ENCODE assay signal across 11 cellular contexts in the genomic region with DNA sequence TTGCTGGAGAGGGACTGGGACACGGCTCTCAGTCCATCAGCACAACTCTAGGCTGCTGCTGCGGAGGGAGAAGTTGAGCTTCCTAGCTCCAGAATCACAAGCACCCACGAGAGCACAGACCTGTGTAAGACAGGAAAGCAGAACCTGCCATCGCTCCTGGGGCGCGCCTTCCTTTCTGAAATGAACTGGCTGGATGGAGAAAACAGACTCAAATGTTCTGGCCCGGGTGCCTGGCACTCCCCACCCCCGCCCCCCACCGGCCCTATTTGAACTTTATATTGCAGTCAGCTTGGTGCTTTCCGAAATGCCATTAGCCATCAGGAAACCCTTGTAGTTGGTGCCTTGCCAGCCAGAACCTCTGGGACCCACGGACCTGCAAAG. TPM values are rescaled to one million over a fixed set of nuclear protein-coding genes. Genes with fewer than 3 reads are reported as not detected.
DNase-seq lines count a peak whose midpoint lies in the region; ATAC-seq and TF ChIP-seq lines count a peak whose summit lies in the region.
"Had no signal": no experiment of that assay in that cellular context is flagged by ENCODE, and none has a peak within 500 bp of the region (broad histone marks: within the 10 kb centered on the region; RNA-seq: fewer than 3 reads in every experiment).

No MANE protein-coding gene starts in this region.

- peak overlapping the region; percentile 65 for H2AFZ ChIP-seq in GM23248

- peaks cover 30% of the 10 kb centered on the region for H3K4me1 Mint-ChIP-seq in T-helper 17 cell
- H3K4me1 Mint-ChIP-seq in glutamatergic neuron (ENCODE audit: low read depth, unreplicated experiment) = peaks cover 35% of the 10 kb centered on the region
- peaks cover 10% of the 10 kb centered on the region for H3K4me1 Mint-ChIP-seq in endodermal cell

- no peaks in the 10 kb centered on the region for H3K27me3 ChIP-seq in GM23248 (replicated peaks; ENCODE audit: insufficient read depth)
- H3K27me3 ChIP-seq in skeletal muscle satellite cell (ENCODE audit: control insufficient read depth, insufficient read depth, low read length) = no peaks in the 10 kb centered on the region
- no peaks in the 10 kb centered on the region for H3K27me3 ChIP-seq in endodermal cell (ENCODE audit: control insufficient read depth, insufficient read depth, low read length, poor library complexity, severe bottlenecking)
- H3K27me3 ChIP-seq in ascending aorta = no peaks in the 10 kb centered on the region
- H3K27me3 ChIP-seq: foreskin keratinocyte had no signal

- TF ChIP-seq CTCF in glutamatergic neuron (IDR thresholded peaks at IDR 0.05; ENCODE audit: partially characterized antibody, unreplicated experiment) (no peak), endodermal cell (conservative IDR thresholded peaks at IDR 0.05) (no peak), ascending aorta (IDR thresholded peaks at IDR 0.05) (no peak)

- DNase-seq in GM23248 (no peak), T-helper 17 cell (no peak), glutamatergic neuron (no peak), endodermal cell (no peak), ascending aorta (ENCODE audit: low spot score in 2 of 2) (no peak), ACHN (no peak)

- H3K4me3 ChIP-seq in GM23248 = 0 out of 2 replicates have a peak overlapping the region, but pooled peaks have one; percentile 55
- H3K4me3 ChIP-seq in skeletal muscle satellite cell (ENCODE audit: low read length) = no peak overlapping the region
- H3K4me3 ChIP-seq in endodermal cell (ENCODE audit: low read length) = no peak overlapping the region
- H3K4me3 ChIP-seq in ascending aorta = no peak overlapping the region

- in situ Hi-C loops in GM23248 (cut with MboI) (no loop called here), ACHN (cut with HindIII; ENCODE audit: low pct_ligation_motif_present, low pct_unique_long_range_greater_than_20kb, low sequenced_read_pairs) (no loop called here)

- no peaks in the 10 kb centered on the region for H3K36me3 ChIP-seq in GM23248 (ENCODE audit: low read depth)
- H3K36me3 ChIP-seq in skeletal muscle satellite cell (ENCODE audit: insufficient read depth, low read length) = peaks cover 3% of the 10 kb centered on the region
- H3K36me3 ChIP-seq in endodermal cell (ENCODE audit: control insufficient read depth, insufficient read depth, low read length) = peaks cover 13% of the 10 kb centered on the region
- H3K36me3 ChIP-seq in ascending aorta = peaks cover 7 to 31% of the 10 kb centered on the region in 2 donors

- 24 to 33% methylated on average over 8 to 11 of the region's 11 CpGs for WGBS in GM23248 (ENCODE audit: low coverage in 1 of 2, low lambda C conversion rate in 2 of 2, missing lambda C conversion rate in 2 of 2), 2 experiments
- 66 to 94% methylated on average over 6 to 11 of the region's 11 CpGs for WGBS in endodermal cell (ENCODE audit: insufficient coverage in 1 of 2, insufficient read length in 1 of 2), 2 experiments

- H3K4me1 ChIP-seq in GM23248 (ENCODE audit: insufficient read depth) = no peaks in the 10 kb centered on the region
- peaks cover 4% of the 10 kb centered on the region for H3K4me1 ChIP-seq in skeletal muscle satellite cell (ENCODE audit: control insufficient read depth, insufficient read depth, low read length)
- no peaks in the 10 kb centered on the region for H3K4me1 ChIP-seq in endodermal cell (ENCODE audit: control insufficient read depth, insufficient read depth, low read length)
- peaks cover 0 to 4% of the 10 kb centered on the region in 2 donors for H3K4me1 ChIP-seq in ascending aorta
- H3K4me1 ChIP-seq: foreskin keratinocyte had no signal

- H3K9me3 Mint-ChIP-seq in glutamatergic neuron (ENCODE audit: unreplicated experiment) (peaks cover 15% of the 10 kb centered on the region), endodermal cell (no peaks in the 10 kb centered on the region)
- H3K9me3 Mint-ChIP-seq: activated naive CD4-positive, alpha-beta T cell treated with anti-CD3 and anti-CD28 coated beads for 36 hours; stimulated activated naive CD8-positive, alpha-beta T cell treated with anti-CD3 and anti-CD28 coated beads, Interleukin-15, Interleukin-2, amounts not matched to agents 100 ng/mL and 50 ng/mL, for 24 hours had no signal

- H3F3A ChIP-seq in GM23248 (ENCODE audit: insufficient read depth) = no peaks in the 10 kb centered on the region

- H3K27me3 Mint-ChIP-seq in T-helper 17 cell (no peaks in the 10 kb centered on the region), glutamatergic neuron (ENCODE audit: unreplicated experiment) (peaks cover 19% of the 10 kb centered on the region), endodermal cell (ENCODE audit: insufficient read depth) (no peaks in the 10 kb centered on the region)
- H3K27me3 Mint-ChIP-seq: stimulated activated naive CD8-positive, alpha-beta T cell treated with anti-CD3 and anti-CD28 coated beads, Interleukin-15, Interleukin-2, amounts not matched to agents 100 ng/mL and 50 ng/mL, for 24 hours had no signal

- peak overlapping the region; percentile 33 for H3K4me3 Mint-ChIP-seq in T-helper 17 cell
- no peak overlapping the region for H3K4me3 Mint-ChIP-seq in glutamatergic neuron (ENCODE audit: unreplicated experiment)
- no peak overlapping the region for H3K4me3 Mint-ChIP-seq in endodermal cell
- H3K4me3 Mint-ChIP-seq: activated naive CD4-positive, alpha-beta T cell treated with anti-CD3 and anti-CD28 coated beads for 36 hours; stimulated activated naive CD8-positive, alpha-beta T cell treated with anti-CD3 and anti-CD28 coated beads, Interleukin-15, Interleukin-2, amounts not matched to agents 100 ng/mL and 50 ng/mL, for 24 hours had no signal

- no peak overlapping the region for H3K27ac ChIP-seq in GM23248
- no peak overlapping the region for H3K27ac ChIP-seq in endodermal cell (ENCODE audit: low read depth, low read length)
- no peak overlapping the region for H3K27ac ChIP-seq in ascending aorta
- H3K27ac ChIP-seq: foreskin keratinocyte, KMS-11 had no signal

- H3K9me3 ChIP-seq in GM23248 (ENCODE audit: low read depth) (no peaks in the 10 kb centered on the region), T-helper 17 cell (ENCODE audit: control insufficient read depth, low read length, poor library complexity, severe bottlenecking) (no peaks in the 10 kb centered on the region), skeletal muscle satellite cell (replicated peaks; ENCODE audit: low read length) (no peaks in the 10 kb centered on the region), endodermal cell (ENCODE audit: control insufficient read depth, low read length) (no peaks in the 10 kb centered on the region), ascending aorta (no peaks in the 10 kb centered on the region)

- H3K36me3 Mint-ChIP-seq in T-helper 17 cell (ENCODE audit: low read depth) (no peaks in the 10 kb centered on the region), glutamatergic neuron (ENCODE audit: unreplicated experiment) (no peaks in the 10 kb centered on the region), endodermal cell (ENCODE audit: low read depth) (peaks cover 13% of the 10 kb centered on the region)

- H3K4me2 ChIP-seq in GM23248 (ENCODE audit: unreplicated experiment) (peak overlapping the region; percentile 86), skeletal muscle satellite cell (ENCODE audit: low read length) (peak overlapping the region; percentile 67)
- H3K4me2 ChIP-seq: KMS-11 had no signal

- ATAC-seq in T-helper 17 cell = no peak

- H3K79me2 ChIP-seq in GM23248 (ENCODE audit: insufficient read depth) = no peaks in the 10 kb centered on the region

- intact Hi-C loops in ascending aorta (cut with DNase I) = loop anchor here (1.0 kb wide), 2 partner anchors 178 to 284 kb away; no protein-coding TSS in a partner anchor

- H3K9me2 ChIP-seq in GM23248 (ENCODE audit: insufficient read depth) = no peaks in the 10 kb centered on the region

- H3K9ac ChIP-seq in GM23248 = no peak overlapping the region
- no peak overlapping the region for H3K9ac ChIP-seq in skeletal muscle satellite cell (ENCODE audit: low read depth, low read length)
- no peak overlapping the region for H3K9ac ChIP-seq in endodermal cell (ENCODE audit: extremely low read depth, low read length, poor library complexity, severe bottlenecking)
- H3K9ac ChIP-seq: KMS-11 had no signal

- no peaks in the 10 kb centered on the region for H4K20me1 ChIP-seq in GM23248 (ENCODE audit: insufficient read depth)

- H3K27ac Mint-ChIP-seq in T-helper 17 cell (no peak overlapping the region), glutamatergic neuron (ENCODE audit: unreplicated experiment) (peak overlapping the region; percentile 77), endodermal cell (no peak overlapping the region)
- H3K27ac Mint-ChIP-seq: activated naive CD4-positive, alpha-beta T cell treated with anti-CD3 and anti-CD28 coated beads for 36 hours; stimulated activated naive CD8-positive, alpha-beta T cell treated with anti-CD3 and anti-CD28 coated beads, Interleukin-15, Interleukin-2, amounts not matched to agents 100 ng/mL and 50 ng/mL, for 24 hours had no signal

RNA-seq across cellular contexts. Expression of a gene that starts 23.8 kb away (rescaled TPM):
- total RNA-seq in GM23248 (2014; rRNA removed; shearing (Covaris generic)) = 11.8 and 80.1 TPM in 2 replicates
- 6.7 and 7.2 TPM in 2 replicates for polyA plus RNA-seq in GM23248 (2016; fragmentation: Nextera tagmentation; extraction: Ambion mirVana)
- 10 to 100 TPM; 10.8 to 14.8 TPM for total RNA-seq in T-helper 17 cell
- total RNA-seq in glutamatergic neuron (ENCODE audit: unreplicated experiment) = 53.6 TPM
- 10.5 and 19.5 TPM in 2 replicates for total RNA-seq in skeletal muscle satellite cell (2012; rRNA removed)
- 10 to 100 TPM; 12.8 to 22.6 TPM for total RNA-seq in endodermal cell
- polyA plus RNA-seq in endodermal cell (2013, experiment 1 of 2) = 31.2 TPM
- 32.0 TPM for polyA plus RNA-seq in endodermal cell (2013, experiment 2 of 2)
- total RNA-seq in ascending aorta = 53.1 TPM

RNA-seq across cellular contexts. Expression of a gene that starts 24.1 kb away (rescaled TPM):
- 6.7 and 12.8 TPM in 2 replicates for total RNA-seq in GM23248 (2014; rRNA removed; shearing (Covaris generic))
- polyA plus RNA-seq in GM23248 (2016; fragmentation: Nextera tagmentation; extraction: Ambion mirVana) = 25.4 and 26.8 TPM in 2 replicates
- total RNA-seq in T-helper 17 cell (10 to 100 TPM in 1 of 2 donors, 1 to 10 TPM in 1; 8.0 to 12.1 TPM), glutamatergic neuron (ENCODE audit: unreplicated experiment) (28.7 TPM), endodermal cell (10 to 100 TPM; 24.9 to 28.2 TPM), ascending aorta (43.5 TPM)
- total RNA-seq in skeletal muscle satellite cell (2012; rRNA removed) = 20.8 and 27.9 TPM in 2 replicates
- polyA plus RNA-seq in endodermal cell (2013, experiment 1 of 2) = 63.3 TPM
- 58.3 TPM for polyA plus RNA-seq in endodermal cell (2013, experiment 2 of 2)
